Comparison of ENCODE assay signal across 14 cellular contexts in genomic region chr16:78990309-78990701, GRCh38.
DNase-seq lines count a peak whose midpoint lies in the region; ATAC-seq, FAIRE-seq and TF ChIP-seq lines count a peak whose summit lies in the region.
"Had no signal": no experiment of that assay in that cellular context is flagged by ENCODE, and none has a peak within 500 bp of the region (broad histone marks: within the 10 kb centered on the region; RNA-seq: fewer than 3 reads in every experiment).

No MANE protein-coding gene starts in this region.

- FAIRE-seq in GM12878 (lab: Jason Lieb, UNC): no peak
- FAIRE-seq in pancreas (lab: Jason Lieb, UNC): no peak
- FAIRE-seq: endometrium had no signal

- TF ChIP-seq EP300 in GM12878 (IDR thresholded peaks at IDR 0.05; ENCODE audit: borderline replicate concordance in 1 of 2, control insufficient read depth in 1 of 2, low read depth in 2 of 2, low read length in 2 of 2): no peak

- DNase-seq in activated CD4-positive, alpha-beta T cell treated with anti-CD3 and anti-CD28 coated beads for 36 hours: no peak
- DNase-seq in activated CD4-positive, alpha-beta T cell treated with anti-CD3 and anti-CD28 coated beads for 48 hours: no peak
- no peak for DNase-seq in GM12878 (ENCODE audit: low read depth, low spot score)
- no peak for DNase-seq in sciatic nerve (ENCODE audit: low spot score)
- DNase-seq in pancreas: no peak
- no peak for DNase-seq in DMS114 treated with DMSO at 0.1 percent for 48 hours (lab: John Stamatoyannopoulos, UW; ENCODE audit: unreplicated experiment)
- DNase-seq: left colon, NCI-H226, tibial artery had no signal

- peaks cover 10% of the 10 kb centered on the region for H3K4me1 Mint-ChIP-seq in activated CD4-positive, alpha-beta T cell treated with anti-CD3 and anti-CD28 coated beads for 36 hours

- H3K27me3 ChIP-seq in GM12878 (replicated peaks in 1 of 2; ENCODE audit: control insufficient read depth in 2 of 2, insufficient read depth in 2 of 2, low read length in 1 of 2): no peaks in the 10 kb centered on the region
- H3K27me3 ChIP-seq in pancreas: no peaks in the 10 kb centered on the region
- H3K27me3 ChIP-seq: tibial artery had no signal

- CTCF ChIA-PET in activated CD4-positive, alpha-beta T cell treated with anti-CD3 and anti-CD28 coated beads for 36 hours (lab: Charles Lee): interaction anchor here (0.6 to 0.8 kb wide), 4 partner anchors 46 to 1134 kb away, joined by 3 read pairs; no protein-coding TSS in a partner anchor
- CTCF ChIA-PET in GM12878 (lab: Yijun Ruan, JAX): no interaction called here

- 31% methylated on average over 5 of the region's 5 CpGs for WGBS in GM12878 (ENCODE audit: insufficient coverage, insufficient replicate concordance, low lambda C conversion rate, missing lambda C conversion rate)
- WGBS in pancreas, 2 donors: 77 to 80% methylated on average over 5 of the region's 5 CpGs

- no peaks in the 10 kb centered on the region for H4K20me1 ChIP-seq in GM12878 (ENCODE audit: control insufficient read depth, insufficient read depth)

- RAD21 ChIA-PET in GM12878 (lab: Charles Lee; ENCODE audit: unreplicated experiment): no interaction called here

- SMC1A ChIA-PET in GM12878 (lab: Charles Lee; ENCODE audit: uncharacterized antibody, unreplicated experiment): interaction anchor here (0.6 to 1.0 kb wide), 2 partner anchors 26 to 34 kb away, joined by 3 read pairs; no protein-coding TSS in a partner anchor

- TF ChIP-seq CTCF in GM12878 (IDR thresholded peaks at IDR 0.05 in 2 of 3, conservative IDR thresholded peaks at IDR 0.05 in 1 of 3; ENCODE audit: control insufficient read depth in 2 of 3, extremely low read depth in 1 of 3, insufficient read depth in 1 of 3, low read depth in 3 of 3, low read length in 3 of 3) (no peak), pancreas (IDR thresholded peaks at IDR 0.05) (no peak)

- no peak overlapping the region for H3K4me3 ChIP-seq in GM12878
- H3K4me3 ChIP-seq in pancreas: no peak overlapping the region
- H3K4me3 ChIP-seq: smooth muscle cell, tibial artery had no signal

- H2AFZ ChIP-seq in GM12878 (ENCODE audit: control insufficient read depth, low read depth, low read length): 0 out of 2 replicates have a peak overlapping the region, but pooled peaks have one; percentile 15

- no peak overlapping the region for H3K4me3 Mint-ChIP-seq in activated CD4-positive, alpha-beta T cell treated with anti-CD3 and anti-CD28 coated beads for 36 hours

- no peak for TF ChIP-seq RAD21 in GM12878 (IDR thresholded peaks at IDR 0.05; ENCODE audit: insufficient read depth, low read depth, low read length)

- H3K27ac Mint-ChIP-seq in activated CD4-positive, alpha-beta T cell treated with anti-CD3 and anti-CD28 coated beads for 36 hours: peak overlapping the region; percentile 29

- no peaks in the 10 kb centered on the region for H3K36me3 Mint-ChIP-seq in activated CD4-positive, alpha-beta T cell treated with anti-CD3 and anti-CD28 coated beads for 36 hours (ENCODE audit: low read depth)

- H3K79me2 ChIP-seq in GM12878 (ENCODE audit: control insufficient read depth, insufficient read depth, low read length): no peaks in the 10 kb centered on the region

- H3K9me3 Mint-ChIP-seq in activated CD4-positive, alpha-beta T cell treated with anti-CD3 and anti-CD28 coated beads for 36 hours (ENCODE audit: low read depth): no peaks in the 10 kb centered on the region

- H3K9ac ChIP-seq in GM12878 (ENCODE audit: control insufficient read depth, insufficient read depth, low read length): no peak overlapping the region

- in situ Hi-C loops in GM12878 (cut with MboI): no loop called here

- TF ChIP-seq POLR2A in GM12878 (IDR thresholded peaks at IDR 0.05; ENCODE audit: low read depth, low read length): no peak

- H3K9me3 ChIP-seq in GM12878 (replicated peaks; ENCODE audit: control insufficient read depth, insufficient read depth, low read length): no peaks in the 10 kb centered on the region
- no peaks in the 10 kb centered on the region for H3K9me3 ChIP-seq in pancreas
- H3K9me3 ChIP-seq: tibial artery had no signal

- H3K4me2 ChIP-seq in GM12878 (ENCODE audit: control insufficient read depth, insufficient read depth): peak overlapping the region; percentile 40
- H3K4me2 ChIP-seq: smooth muscle cell had no signal

- H3K4me1 ChIP-seq in GM12878 (ENCODE audit: control insufficient read depth, insufficient read depth, low read length) (peaks cover 17% of the 10 kb centered on the region), pancreas (no peaks in the 10 kb centered on the region)

- no peaks in the 10 kb centered on the region for H3K27me3 Mint-ChIP-seq in activated CD4-positive, alpha-beta T cell treated with anti-CD3 and anti-CD28 coated beads for 36 hours

- POLR2A ChIA-PET in activated CD4-positive, alpha-beta T cell treated with anti-CD3 and anti-CD28 coated beads for 36 hours (lab: Charles Lee): no interaction called here
- POLR2A ChIA-PET in GM12878 (lab: Charles Lee): no interaction called here

- no peak for ATAC-seq in activated CD4-positive, alpha-beta T cell treated with anti-CD3 and anti-CD28 coated beads for 36 hours
- peak; percentile 50 for ATAC-seq in HG02759 (IDR thresholded peaks at IDR 0.05; ENCODE audit: unreplicated experiment)
- ATAC-seq in GM12878: peak; percentile 47
- peak; percentile 86 for ATAC-seq in sciatic nerve
- no peak for ATAC-seq in pancreas
- no peak for ATAC-seq in GM21576 (IDR thresholded peaks at IDR 0.05; ENCODE audit: unreplicated experiment)
- ATAC-seq: left colon had no signal

- intact Hi-C loops in activated CD4-positive, alpha-beta T cell treated with anti-CD3 and anti-CD28 coated beads for 36 hours (cut with DNase I, micrococcal nuclease): no loop called here
- intact Hi-C loops in GM12878 (cut with micrococcal nuclease; ENCODE audit: unreplicated experiment): no loop called here
- intact Hi-C loops in sciatic nerve (cut with DNase I): no loop called here
- intact Hi-C loops in pancreas (cut with DNase I): no loop called here

- H3K27ac ChIP-seq in GM12878 (ENCODE audit: control insufficient read depth, insufficient read depth) (peak overlapping the region; percentile 42), pancreas (no peak overlapping the region)
- H3K27ac ChIP-seq: 22Rv1, tibial artery had no signal

- no peaks in the 10 kb centered on the region for H3K36me3 ChIP-seq in GM12878 (ENCODE audit: control insufficient read depth in 2 of 2, insufficient read depth in 2 of 2, low read length in 1 of 2)
- H3K36me3 ChIP-seq in pancreas: no peaks in the 10 kb centered on the region
- H3K36me3 ChIP-seq: tibial artery had no signal

- no TSS peak for BruUV-seq in GM12878 (replicated peaks; lab: Mats Ljungman, UMichigan)

TF ChIP-seq in GM12878, 131 proteins besides CTCF, POLR2A, EP300 and RAD21:
- no peak for TF ChIP-seq ATF7 (IDR thresholded peaks at IDR 0.05; ENCODE audit: low read depth)
- TF ChIP-seq FOS (IDR thresholded peaks at IDR 0.05; ENCODE audit: borderline replicate concordance, extremely low read depth, insufficient read length): no peak
- no peak for TF ChIP-seq CBX5 (IDR thresholded peaks at IDR 0.05; ENCODE audit: low read depth)
- TF ChIP-seq PBX3 (IDR thresholded peaks at IDR 0.05; ENCODE audit: insufficient replicate concordance, low read depth, low read length): peak; percentile 27
- no peak for TF ChIP-seq MLLT1 (IDR thresholded peaks at IDR 0.05)
- 0 out of 2 replicates have a peak, but pooled peaks have one; percentile 48 for TF ChIP-seq TCF12 (IDR thresholded peaks at IDR 0.05; ENCODE audit: low read depth, low read length)
- no peak for TF ChIP-seq ZBED1 (IDR thresholded peaks at IDR 0.05; ENCODE audit: borderline replicate concordance)
- no peak for TF ChIP-seq RUNX3 (IDR thresholded peaks at IDR 0.05; ENCODE audit: low read length)
- TF ChIP-seq TCF3 (IDR thresholded peaks at IDR 0.05; ENCODE audit: borderline replicate concordance, insufficient read depth, low read depth, low read length): 0 out of 2 replicates have a peak, but pooled peaks have one; percentile 20
- TF ChIP-seq RFX5 (IDR thresholded peaks at IDR 0.05; ENCODE audit: low read depth, low read length): no peak

Comparison
In these comparisons a context has a peak if more than half of its experiments do, and no peak if none do; other contexts are left out.
1. ATAC-seq: peak in HG02759 (single experiment), GM12878 (single experiment) and sciatic nerve (single experiment); none in activated CD4-positive, alpha-beta T cell treated with anti-CD3 and anti-CD28 coated beads for 36 hours (single experiment), pancreas (0 of 4) and GM21576 (single experiment).